In the genomic region with DNA sequence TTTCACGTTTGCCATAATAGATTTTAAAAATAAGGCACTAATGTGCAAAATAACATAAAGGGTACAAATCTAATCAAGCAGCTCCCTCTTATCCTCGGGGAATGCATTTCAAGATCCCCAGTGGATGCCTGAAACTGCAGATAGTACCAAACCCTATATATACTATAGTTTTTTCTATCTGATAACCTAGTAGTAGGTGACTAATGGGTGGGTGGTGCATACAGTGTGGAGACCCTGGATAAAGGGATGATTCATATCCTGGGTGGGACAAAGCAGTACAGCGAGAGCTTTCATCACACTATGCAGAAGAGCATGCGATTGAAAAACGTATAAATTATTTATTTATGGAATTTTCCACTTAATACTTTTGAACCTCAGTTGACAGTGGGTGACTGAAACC, we compare ENCODE assay signal across 23 cellular contexts.
DNase-seq lines count a peak whose midpoint lies in the region; ATAC-seq, FAIRE-seq and TF ChIP-seq lines count a peak whose summit lies in the region.
"Had no signal": no experiment of that assay in that cellular context is flagged by ENCODE, and none has a peak within 500 bp of the region (broad histone marks: within the 10 kb centered on the region; RNA-seq: fewer than 3 reads in every experiment).

No MANE protein-coding gene starts in this region.

- no peaks in the 10 kb centered on the region for H3K4me1 Mint-ChIP-seq in astrocyte (ENCODE audit: low read depth, unreplicated experiment)
- H3K4me1 Mint-ChIP-seq: CD4-positive, alpha-beta memory T cell; GM23338 had no signal

- no peak overlapping the region for H3K9ac ChIP-seq in astrocyte (ENCODE audit: low read length)

- no peaks in the 10 kb centered on the region for H3K79me2 ChIP-seq in astrocyte (ENCODE audit: insufficient read depth, low read length)

- no peak overlapping the region for H3K4me3 Mint-ChIP-seq in astrocyte (ENCODE audit: unreplicated experiment)
- H3K4me3 Mint-ChIP-seq: CD4-positive, alpha-beta memory T cell; GM23338 had no signal

- FAIRE-seq in astrocyte (lab: Jason Lieb, UNC) (no peak), GM12891 (lab: Jason Lieb, UNC) (no peak)
- FAIRE-seq: A204.1, D721Med, G401.6, GM12892, GM19239, HepG2 had no signal

- peaks cover 14% of the 10 kb centered on the region for H3K27me3 ChIP-seq in A673 (replicated peaks; ENCODE audit: insufficient read depth, low read depth, low read length, poor library complexity)
- H3K27me3 ChIP-seq in astrocyte (ENCODE audit: insufficient read depth, low read length): no peaks in the 10 kb centered on the region
- H3K27me3 ChIP-seq: BE2C had no signal

- no peaks in the 10 kb centered on the region for H3K27me3 Mint-ChIP-seq in astrocyte (ENCODE audit: low read depth, unreplicated experiment)

- ATAC-seq in GM18511 (IDR thresholded peaks at IDR 0.05; ENCODE audit: unreplicated experiment) (no peak), GM19467 (IDR thresholded peaks at IDR 0.05; ENCODE audit: unreplicated experiment) (no peak)
- ATAC-seq: GM23338, HepG2 had no signal

- intact Hi-C loops in A673 (cut with micrococcal nuclease; ENCODE audit: unreplicated experiment): no loop called here

- CTCF ChIA-PET in A673 (lab: Charles Lee): no interaction called here

- H3K9me3 Mint-ChIP-seq in astrocyte (ENCODE audit: unreplicated experiment): no peaks in the 10 kb centered on the region
- H3K9me3 Mint-ChIP-seq: CD4-positive, alpha-beta memory T cell had no signal

- H3K27ac ChIP-seq in A673 (ENCODE audit: low read depth, low read length, poor library complexity, severe bottlenecking) (no peak overlapping the region), astrocyte (ENCODE audit: low read depth, low read length) (no peak overlapping the region)
- H3K27ac ChIP-seq: C4-2B had no signal

- no peaks in the 10 kb centered on the region for H3K36me3 Mint-ChIP-seq in astrocyte (ENCODE audit: low read depth, unreplicated experiment)
- H3K36me3 Mint-ChIP-seq: CD4-positive, alpha-beta memory T cell had no signal

- no peaks in the 10 kb centered on the region for H3K9me3 ChIP-seq in A673 (ENCODE audit: low read depth, low read length, poor library complexity, severe bottlenecking)
- H3K9me3 ChIP-seq in astrocyte (ENCODE audit: insufficient read depth, low read depth, low read length): no peaks in the 10 kb centered on the region
- H3K9me3 ChIP-seq: BE2C had no signal

- no TSS peak for BruUV-seq in A673 (replicated peaks; lab: Mats Ljungman, UMichigan)

- no peak overlapping the region for H3K4me2 ChIP-seq in astrocyte (ENCODE audit: low read length)
- H3K4me2 ChIP-seq: GM23338 had no signal

- POLR2A ChIA-PET in A673 (lab: Charles Lee; ENCODE audit: low non-redundant PET): no interaction called here

- no peaks in the 10 kb centered on the region for H3K36me3 ChIP-seq in A673 (ENCODE audit: insufficient read depth, low read length, poor library complexity, severe bottlenecking)
- H3K36me3 ChIP-seq in astrocyte (ENCODE audit: insufficient read depth, low read length): no peaks in the 10 kb centered on the region
- H3K36me3 ChIP-seq: BE2C had no signal

- peak; percentile 62 for DNase-seq in A673 (ENCODE audit: low spot score)
- peak; percentile 67 for DNase-seq in HT1080 (ENCODE audit: low read depth)
- peak; percentile 12 for DNase-seq in astrocyte (ENCODE audit: low read depth)
- peak; percentile 4 for DNase-seq in fibroblast of pulmonary artery (ENCODE audit: low read depth)
- DNase-seq in effector CD8-positive, alpha-beta T cell (lab: John Stamatoyannopoulos, UW): no peak
- DNase-seq in GM12891 (ENCODE audit: insufficient read length, low spot score): no peak
- DNase-seq: BE2C; CD4-positive, alpha-beta memory T cell; COR-L47; DMS153; DMS79 treated with DMSO at 0.1 percent for 48 hours; EL; H7 had no signal

- H4K20me1 ChIP-seq in astrocyte (ENCODE audit: insufficient read depth, low read length): no peaks in the 10 kb centered on the region

- H3K27ac Mint-ChIP-seq in astrocyte (ENCODE audit: unreplicated experiment): no peak overlapping the region
- H3K27ac Mint-ChIP-seq: CD4-positive, alpha-beta memory T cell; GM23338 had no signal

- H3K4me3 ChIP-seq in A673 (ENCODE audit: low read depth, low read length, poor library complexity, severe bottlenecking) (no peak overlapping the region), astrocyte (ENCODE audit: insufficient read depth, low read depth, low read length) (no peak overlapping the region), fibroblast of pulmonary artery (replicated peaks; ENCODE audit: low read depth, low read length) (no peak overlapping the region)
- H3K4me3 ChIP-seq: GM23338 had no signal

- H3K4me1 ChIP-seq in A673 (ENCODE audit: insufficient read depth, low read length, poor library complexity, severe bottlenecking) (peaks cover 3% of the 10 kb centered on the region), astrocyte (ENCODE audit: insufficient read depth, low read length) (no peaks in the 10 kb centered on the region)
- H3K4me1 ChIP-seq: BE2C had no signal

- TF ChIP-seq CTCF in A673 (conservative IDR thresholded peaks at IDR 0.05; ENCODE audit: low read depth, low read length) (no peak), astrocyte (IDR thresholded peaks at IDR 0.05; ENCODE audit: insufficient read depth, low read depth, low read length) (no peak), fibroblast of pulmonary artery (IDR thresholded peaks at IDR 0.05; ENCODE audit: low read length, missing control alignments) (no peak)

- no peak overlapping the region for H2AFZ ChIP-seq in astrocyte (ENCODE audit: low read depth, low read length)
- H2AFZ ChIP-seq: GM23338 had no signal

- no peak for TF ChIP-seq POLR2A in GM12891 (IDR thresholded peaks at IDR 0.05; ENCODE audit: low read depth, low read length)

TF ChIP-seq in GM12891, 5 proteins besides CTCF, POLR2A, EP300 and RAD21:
- TF ChIP-seq POU2F2 (IDR thresholded peaks at IDR 0.05; ENCODE audit: low read depth, low read length): no peak
- TF ChIP-seq POLR2AphosphoS5 (IDR thresholded peaks at IDR 0.05; ENCODE audit: low read depth, low read length): no peak
- TF ChIP-seq SPI1 (IDR thresholded peaks at IDR 0.05; ENCODE audit: low read depth, low read length): no peak
- TF ChIP-seq PAX5 (IDR thresholded peaks at IDR 0.05; ENCODE audit: insufficient read depth, low read length, severe bottlenecking): no peak
- no peak for TF ChIP-seq TAF1 (IDR thresholded peaks at IDR 0.05; ENCODE audit: low read depth, low read length)

Comparison
In these comparisons a context has a peak if more than half of its experiments do, and no peak if none do; other contexts are left out.
1. DNase-seq: peak in A673 (single experiment), HT1080 (single experiment), astrocyte (single experiment) and fibroblast of pulmonary artery (single experiment); none in effector CD8-positive, alpha-beta T cell (single experiment) and GM12891 (single experiment).